Comparison of ENCODE assay signal across 27 cellular contexts in genomic region chr16:51716195-51716594, GRCh38.
"Had no signal": no experiment of that assay in that cellular context is flagged by ENCODE, and none has a peak within 500 bp of the region (broad histone marks: within the 10 kb centered on the region; RNA-seq: fewer than 3 reads in every experiment).

No MANE protein-coding gene starts in this region.

- H3K27ac ChIP-seq: colonic mucosa, coronary artery, dorsolateral prefrontal cortex, epithelial cell of prostate, esophagus muscularis mucosa, esophagus squamous epithelium, foreskin keratinocyte, gastrocnemius medialis, gastroesophageal sphincter, heart left ventricle, heart right ventricle had no signal

- H3K9me3 ChIP-seq: colonic mucosa, esophagus squamous epithelium, gastrocnemius medialis had no signal

- H3K27me3 ChIP-seq: colonic mucosa, esophagus squamous epithelium, foreskin keratinocyte, gastrocnemius medialis, gastroesophageal sphincter, heart left ventricle, heart right ventricle had no signal

- ATAC-seq: effector memory CD8-positive, alpha-beta T cell; esophagus mucosa; foreskin keratinocyte; gastrocnemius medialis; gastroesophageal sphincter; heart left ventricle; heart right ventricle had no signal

- FAIRE-seq: colon, endometrium, endothelial cell of umbilical vein, frontal cortex had no signal

- DNase-seq: colonic mucosa; cortex of kidney; dermis blood vessel endothelial cell; dorsolateral prefrontal cortex; effector CD4-positive, alpha-beta T cell; effector CD8-positive, alpha-beta T cell; effector memory CD4-positive, alpha-beta T cell; effector memory CD8-positive, alpha-beta T cell; endodermal cell; erythroblast; esophagus squamous epithelium; foreskin fibroblast; foreskin keratinocyte; foreskin melanocyte; gastrocnemius medialis; glutamatergic neuron; heart left ventricle; heart right ventricle had no signal

- H3K36me3 ChIP-seq: colonic mucosa, esophagus muscularis mucosa, esophagus squamous epithelium, gastrocnemius medialis, gastroesophageal sphincter, heart left ventricle, heart right ventricle had no signal

- H3K4me3 ChIP-seq: colonic mucosa, coronary artery, dorsolateral prefrontal cortex, esophagus muscularis mucosa, esophagus squamous epithelium, gastrocnemius medialis, gastroesophageal sphincter, heart left ventricle, heart right ventricle had no signal

- H3K4me1 ChIP-seq: colonic mucosa, esophagus muscularis mucosa, esophagus squamous epithelium, foreskin keratinocyte, gastrocnemius medialis, gastroesophageal sphincter, heart left ventricle, heart right ventricle had no signal
